ENCODE assay signal across 21 cellular contexts in the genomic region with DNA sequence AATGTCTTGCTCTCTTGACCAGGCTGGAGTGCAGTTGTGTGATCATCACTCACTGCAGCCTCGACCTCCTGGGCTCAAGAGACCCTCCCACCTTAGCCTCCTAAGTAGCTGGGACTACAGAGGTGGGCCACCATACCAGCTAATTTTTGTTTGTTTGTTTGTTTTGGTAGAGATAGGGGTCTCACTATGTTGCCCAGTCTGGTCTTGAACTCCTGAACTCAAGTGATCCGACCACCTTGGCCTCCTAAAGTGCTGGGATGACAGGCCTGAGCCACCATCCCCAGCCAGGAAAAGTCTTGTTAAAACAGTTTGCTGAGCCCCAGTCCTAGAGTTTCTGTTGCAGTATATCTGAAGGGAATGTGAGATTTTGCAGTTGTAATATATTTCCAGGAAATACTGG.
DNase-seq lines count a peak whose midpoint lies in the region; ATAC-seq and TF ChIP-seq lines count a peak whose summit lies in the region.
"Had no signal": no experiment of that assay in that cellular context is flagged by ENCODE, and none has a peak within 500 bp of the region (broad histone marks: within the 10 kb centered on the region; RNA-seq: fewer than 3 reads in every experiment).

No MANE protein-coding gene starts in this region.

- H3K27me3 ChIP-seq in GM23338 (ENCODE audit: insufficient read depth): no peaks in the 10 kb centered on the region
- H3K27me3 ChIP-seq in Panc1 (ENCODE audit: control insufficient read depth, insufficient read depth, low read length): no peaks in the 10 kb centered on the region
- no peaks in the 10 kb centered on the region for H3K27me3 ChIP-seq in trophoblast cell (ENCODE audit: insufficient read depth, low read length)

- H3K36me3 ChIP-seq in GM23338 (ENCODE audit: insufficient read depth) (no peaks in the 10 kb centered on the region), Panc1 (ENCODE audit: control insufficient read depth, insufficient read depth, low read length) (no peaks in the 10 kb centered on the region), trophoblast cell (ENCODE audit: control insufficient read depth in 1 of 2, insufficient read depth in 2 of 2, low read length in 2 of 2) (no peaks in the 10 kb centered on the region), OCI-LY7 (ENCODE audit: insufficient read depth, low read length) (no peaks in the 10 kb centered on the region)

- H3K79me2 ChIP-seq in GM23338 (replicated peaks; ENCODE audit: insufficient read depth) (no peaks in the 10 kb centered on the region), trophoblast cell (ENCODE audit: control insufficient read depth, insufficient read depth, low read length, poor library complexity) (no peaks in the 10 kb centered on the region), OCI-LY7 (ENCODE audit: insufficient read depth, low read depth, low read length) (no peaks in the 10 kb centered on the region)

- no peak overlapping the region for H3K23ac ChIP-seq in trophoblast cell (ENCODE audit: low read length)

- no peak overlapping the region for H2AK5ac ChIP-seq in trophoblast cell (ENCODE audit: low read length)

- no TSS peak for BruUV-seq in Panc1 (replicated peaks; lab: Mats Ljungman, UMichigan)
- no TSS peak for BruUV-seq in OCI-LY7 (replicated peaks; lab: Mats Ljungman, UMichigan)

- no peak for ATAC-seq in GM23338
- ATAC-seq in Panc1: no peak
- ATAC-seq: A549 had no signal

- no peaks in the 10 kb centered on the region for H3K36me3 Mint-ChIP-seq in GM23338 (ENCODE audit: low read depth)
- H3K36me3 Mint-ChIP-seq: CD4-positive, alpha-beta memory T cell had no signal

- H3K18ac ChIP-seq in trophoblast cell (ENCODE audit: low read length): no peak overlapping the region

- no peak overlapping the region for H3K4me3 Mint-ChIP-seq in GM23338
- H3K4me3 Mint-ChIP-seq: CD4-positive, alpha-beta memory T cell had no signal

- peak overlapping the region; percentile 76; the same call in 1 of the 2 replicates for H2AFZ ChIP-seq in GM23338
- no peak overlapping the region for H2AFZ ChIP-seq in trophoblast cell (ENCODE audit: insufficient read depth, low read length, poor library complexity)
- H2AFZ ChIP-seq in OCI-LY7 (ENCODE audit: low read length): no peak overlapping the region

- H3K9me3 ChIP-seq in Panc1 (ENCODE audit: control insufficient read depth, insufficient read depth, low read depth, low read length) (no peaks in the 10 kb centered on the region), trophoblast cell (ENCODE audit: insufficient read depth, low read depth, low read length) (no peaks in the 10 kb centered on the region), OCI-LY7 (ENCODE audit: low read length) (no peaks in the 10 kb centered on the region)
- H3K9me3 ChIP-seq: A549 had no signal

- H3K4ac ChIP-seq in trophoblast cell (ENCODE audit: low read depth, low read length): no peak overlapping the region

- TF ChIP-seq CTCF in GM23338 (conservative IDR thresholded peaks at IDR 0.05; ENCODE audit: low read depth in 2 of 2): no peak
- no peak for TF ChIP-seq CTCF in Panc1 (IDR thresholded peaks at IDR 0.05)
- TF ChIP-seq CTCF in coronary artery (IDR thresholded peaks at IDR 0.05): no peak
- no peak for TF ChIP-seq CTCF in OCI-LY7 (conservative IDR thresholded peaks at IDR 0.05; ENCODE audit: low read length)

- H3K4me2 ChIP-seq in GM23338: no peak overlapping the region
- H3K4me2 ChIP-seq in trophoblast cell (ENCODE audit: low read length): no peak overlapping the region
- H3K4me2 ChIP-seq in OCI-LY7 (ENCODE audit: low read length): no peak overlapping the region
- H3K4me2 ChIP-seq: A549 had no signal

- DNase-seq in GM23338 (ENCODE audit: low spot score) (no peak), Panc1 (ENCODE audit: low read depth, low spot score) (no peak), coronary artery (ENCODE audit: low spot score) (peak; percentile 24), trophoblast cell (no peak), NCI-H526 (lab: John Stamatoyannopoulos, UW) (no peak), SW480 (ENCODE audit: low spot score) (no peak), OCI-LY7 (ENCODE audit: low spot score) (no peak)
- DNase-seq: 8988T; ACHN; AML-193; C1 segment of cervical spinal cord; Calu3; CD4-positive, alpha-beta memory T cell; COR-L47; DMS53; DMS79 treated with DMSO at 0.1 percent for 48 hours; GF-D8; GOT3; H7; HCEC 1CT had no signal

- peak overlapping the region; percentile 36 for H4K91ac ChIP-seq in trophoblast cell (ENCODE audit: low read depth, low read length)

- H3K9me3 Mint-ChIP-seq in GM23338: no peaks in the 10 kb centered on the region; the same call in 2 of the 3 replicates
- H3K9me3 Mint-ChIP-seq: CD4-positive, alpha-beta memory T cell had no signal

- no peak overlapping the region for H3K27ac ChIP-seq in GM23338 (ENCODE audit: low read depth)
- peak overlapping the region; percentile 62; the same call in 1 of the 2 replicates for H3K27ac ChIP-seq in Panc1 (ENCODE audit: low read length)
- H3K27ac ChIP-seq in coronary artery: no peak overlapping the region
- H3K27ac ChIP-seq in trophoblast cell (ENCODE audit: low read depth, low read length): no peak overlapping the region
- no peak overlapping the region for H3K27ac ChIP-seq in OCI-LY7 (ENCODE audit: low read depth, low read length, poor library complexity, severe bottlenecking)

- peaks cover 9% of the 10 kb centered on the region; the same call in 1 of the 3 replicates for H3K4me1 Mint-ChIP-seq in GM23338
- H3K4me1 Mint-ChIP-seq: CD4-positive, alpha-beta memory T cell had no signal

- H3K27me3 Mint-ChIP-seq in GM23338 (ENCODE audit: insufficient read depth, low read depth, poor library complexity): no peaks in the 10 kb centered on the region
- H3K27me3 Mint-ChIP-seq: CD4-positive, alpha-beta memory T cell had no signal

- H3K9ac ChIP-seq in trophoblast cell (ENCODE audit: low read length): no peak overlapping the region

- no peak overlapping the region for H3K14ac ChIP-seq in trophoblast cell (ENCODE audit: low read length)

- H2BK120ac ChIP-seq in trophoblast cell (ENCODE audit: insufficient read depth, low read length, poor library complexity): no peak overlapping the region

- in situ Hi-C loops in Panc1 (cut with HindIII; ENCODE audit: low pct_unique_long_range_greater_than_20kb, low sequenced_read_pairs): no loop called here

- no peak overlapping the region for H3K27ac Mint-ChIP-seq in GM23338
- H3K27ac Mint-ChIP-seq: CD4-positive, alpha-beta memory T cell had no signal

- H3K4me3 ChIP-seq in GM23338: no peak overlapping the region
- H3K4me3 ChIP-seq in Panc1 (ENCODE audit: low read depth in 2 of 2, low read length in 2 of 2): no peak overlapping the region
- H3K4me3 ChIP-seq in coronary artery: no peak overlapping the region
- H3K4me3 ChIP-seq in trophoblast cell (ENCODE audit: low read depth, low read length): no peak overlapping the region
- no peak overlapping the region for H3K4me3 ChIP-seq in OCI-LY7 (ENCODE audit: low read depth, low read length, poor library complexity, severe bottlenecking)
- H3K4me3 ChIP-seq: A549 had no signal

- H3K4me1 ChIP-seq in GM23338 (ENCODE audit: insufficient read depth) (peaks cover 7% of the 10 kb centered on the region; the same call in 1 of the 2 replicates), Panc1 (ENCODE audit: control insufficient read depth, insufficient read depth, low read length) (no peaks in the 10 kb centered on the region; the same call in 1 of the 2 replicates), trophoblast cell (ENCODE audit: control insufficient read depth in 1 of 2, insufficient read depth in 2 of 2, low read length in 2 of 2) (no peaks in the 10 kb centered on the region), OCI-LY7 (ENCODE audit: insufficient read depth, low read length, poor library complexity, severe bottlenecking) (no peaks in the 10 kb centered on the region)
- H3K4me1 ChIP-seq: A549 had no signal

- no peaks in the 10 kb centered on the region for H3K9me2 ChIP-seq in GM23338 (ENCODE audit: insufficient read depth)
- H3K9me2 ChIP-seq in OCI-LY7 (ENCODE audit: insufficient read depth, low read length): no peaks in the 10 kb centered on the region

- H3F3A ChIP-seq in GM23338 (replicated peaks; ENCODE audit: low read depth): no peaks in the 10 kb centered on the region

- peaks cover 6% of the 10 kb centered on the region for H3K79me1 ChIP-seq in trophoblast cell (ENCODE audit: low read length)

- no peak overlapping the region for H4K12ac ChIP-seq in trophoblast cell (ENCODE audit: low read depth, low read length)

- CTCF ChIA-PET in Panc1 (lab: Charles Lee) (no interaction called here), OCI-LY7 (lab: Charles Lee; ENCODE audit: unreplicated experiment) (no interaction called here)

- H4K20me1 ChIP-seq in GM23338 (replicated peaks; ENCODE audit: insufficient read depth) (no peaks in the 10 kb centered on the region), OCI-LY7 (ENCODE audit: insufficient read depth, low read length) (no peaks in the 10 kb centered on the region)

- H2BK5ac ChIP-seq in trophoblast cell (ENCODE audit: low read depth, low read length, poor library complexity): no peak overlapping the region

- POLR2A ChIA-PET in Panc1 (lab: Charles Lee) (no interaction called here), OCI-LY7 (lab: Charles Lee) (no interaction called here)

- peak overlapping the region; percentile 25 for H4K8ac ChIP-seq in trophoblast cell (ENCODE audit: low read depth, low read length)

- intact Hi-C loops in Panc1 (cut with micrococcal nuclease; ENCODE audit: unreplicated experiment): no loop called here
- intact Hi-C loops in OCI-LY7 (cut with micrococcal nuclease; ENCODE audit: unreplicated experiment): no loop called here

- no CpG with 5 or more reads among the region's 2 CpGs for WGBS in trophoblast cell (ENCODE audit: extremely low coverage, insufficient coverage, insufficient read length)

- H2BK12ac ChIP-seq in trophoblast cell (ENCODE audit: low read length): peak overlapping the region; percentile 62

TF ChIP-seq in GM23338, 12 proteins besides CTCF, POLR2A, EP300 and RAD21 (continues in another document):
- TF ChIP-seq NANOG (IDR thresholded peaks at IDR 0.05; ENCODE audit: borderline replicate concordance) (no peak), ZNF114 (CRISPR knock-in tag; IDR thresholded peaks at IDR 0.05) (no peak), POLR2AphosphoS5 (IDR thresholded peaks at IDR 0.05; ENCODE audit: low read depth) (no peak), STAT1 (IDR thresholded peaks at IDR 0.05; ENCODE audit: unreplicated experiment) (no peak)
